Comparison of ENCODE assay signal across 16 cellular contexts in genomic region chr1:34057751-34058150, GRCh38.
DNase-seq lines count a peak whose midpoint lies in the region; ATAC-seq, FAIRE-seq and TF ChIP-seq lines count a peak whose summit lies in the region.
"Had no signal": no experiment of that assay in that cellular context is flagged by ENCODE, and none has a peak within 500 bp of the region (broad histone marks: within the 10 kb centered on the region; RNA-seq: fewer than 3 reads in every experiment).

No MANE protein-coding gene starts in this region.

- H3K4me3 ChIP-seq in right cardiac atrium (ENCODE audit: low read length) = no peak overlapping the region
- H3K4me3 ChIP-seq: SJCRH30 had no signal

- peak; percentile 93 for ATAC-seq in Right ventricle myocardium superior (ENCODE audit: poor library complexity)
- ATAC-seq in right cardiac atrium = peak; percentile 80 to 84

- peaks cover 9% of the 10 kb centered on the region for H3K4me1 ChIP-seq in right cardiac atrium (ENCODE audit: control insufficient read depth, insufficient read depth, low read length)
- H3K4me1 ChIP-seq: Caco-2, SJCRH30 had no signal

- intact Hi-C loops in Right ventricle myocardium superior (cut with DNase I) = no loop called here
- intact Hi-C loops in right cardiac atrium (cut with DNase I) = no loop called here

- WGBS in right cardiac atrium = 25% methylated on average over 3 of the region's 3 CpGs

- DNase-seq in NCI-H1092 treated with DMSO at 0.1 percent for 48 hours (lab: John Stamatoyannopoulos, UW) = peak; percentile 60
- DNase-seq in NCI-H1092 (lab: John Stamatoyannopoulos, UW) = no peak
- DNase-seq in Right ventricle myocardium superior = peak; percentile 78
- peak; percentile 30 to 69 (median 67) for DNase-seq in right cardiac atrium
- DNase-seq in NOMO-1 treated with DMSO at 0.1 percent for 48 hours (lab: John Stamatoyannopoulos, UW; ENCODE audit: unreplicated experiment) = no peak
- no peak for DNase-seq in H54 (ENCODE audit: insufficient read length, low spot score)
- DNase-seq in SK-N-DZ (ENCODE audit: low spot score) = no peak
- DNase-seq in NCI-H146 treated with DMSO at 0.1 percent for 48 hours (lab: John Stamatoyannopoulos, UW; ENCODE audit: unreplicated experiment) = no peak
- DNase-seq: Caco-2; CD4-positive, CD25-positive, alpha-beta regulatory T cell; DMS53; NCI-H1417 treated with DMSO at 0.1 percent for 48 hours; NCI-H2029 treated with DMSO at 0.1 percent for 48 hours; NCI-H510A treated with DMSO at 0.1 percent for 48 hours; SJCRH30 had no signal

- H3K27ac ChIP-seq in right cardiac atrium (ENCODE audit: low read length) = no peak overlapping the region
- H3K27ac ChIP-seq: 22Rv1, SJCRH30 had no signal

- no peaks in the 10 kb centered on the region for H3K27me3 ChIP-seq in right cardiac atrium (ENCODE audit: control insufficient read depth, insufficient read depth)

- no peak for TF ChIP-seq POLR2A in H54 (IDR thresholded peaks at IDR 0.05; ENCODE audit: low read depth, low read length)

- FAIRE-seq in H54 (lab: Jason Lieb, UNC) = no peak

- H3K9me3 ChIP-seq in right cardiac atrium (ENCODE audit: control insufficient read depth, low read length) = no peaks in the 10 kb centered on the region
- H3K9me3 ChIP-seq: Caco-2, SJCRH30 had no signal

Comparison
In these comparisons a context has a peak if more than half of its experiments do, and no peak if none do; other contexts are left out.
1. DNase-seq: peak in NCI-H1092 treated with DMSO at 0.1 percent for 48 hours (single experiment), Right ventricle myocardium superior (single experiment) and right cardiac atrium (3 of 3); none in NCI-H1092 (single experiment), NOMO-1 treated with DMSO at 0.1 percent for 48 hours (single experiment), H54 (single experiment), SK-N-DZ (single experiment) and NCI-H146 treated with DMSO at 0.1 percent for 48 hours (single experiment).